In the genomic region with DNA sequence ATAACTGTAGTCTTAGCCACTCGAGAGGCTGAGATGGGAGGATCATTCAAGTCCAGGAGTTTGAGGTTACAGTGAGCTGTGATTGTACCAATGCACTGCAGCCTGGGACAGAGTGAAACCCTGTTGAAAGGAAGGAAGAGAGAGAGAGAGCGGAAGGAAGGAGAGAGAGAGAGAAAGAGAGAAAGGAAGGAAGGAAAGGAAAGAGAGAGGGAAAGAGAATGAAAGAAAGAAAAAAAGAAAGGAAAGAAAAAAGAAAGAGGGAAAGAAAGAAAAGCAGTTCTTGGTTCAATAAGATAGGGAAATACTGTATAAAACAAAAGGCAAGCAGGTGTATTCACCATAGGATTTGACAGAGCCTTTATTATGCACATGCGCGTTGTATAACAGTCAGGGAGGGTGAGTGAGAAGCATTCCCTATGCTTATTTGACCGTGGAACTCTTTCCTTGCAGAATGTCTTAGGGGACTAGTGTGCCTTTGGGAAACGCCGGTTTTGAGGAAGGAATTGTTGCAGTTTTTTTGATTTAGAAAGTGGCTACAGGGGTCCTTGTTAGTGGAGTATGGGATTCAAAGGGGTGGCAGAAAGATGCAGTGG, we compare ENCODE assay signal across 17 cellular contexts.
"Had no signal": no experiment of that assay in that cellular context is flagged by ENCODE, and none has a peak within 500 bp of the region (broad histone marks: within the 10 kb centered on the region; RNA-seq: fewer than 3 reads in every experiment).

No MANE protein-coding gene starts in this region.

- H3K27me3 ChIP-seq: cardiac muscle cell, hepatocyte, upper lobe of right lung had no signal

- ATAC-seq: activated CD4-positive, CD25-positive, alpha-beta regulatory T cell treated with anti-CD3 and anti-CD28 coated beads, Interleukin-2, amount 50 U/mL, for 24 hours; stimulated activated memory B cell treated with anti-CD40 and anti-IgM and Interleukin-4, amounts not matched to agents 10 μg/mL and 1 μg/mL and 100 μg/mL, for 72 hours; upper lobe of right lung had no signal

- H3K27ac ChIP-seq: cardiac muscle cell, epithelial cell of prostate, hepatocyte, upper lobe of right lung, VCaP had no signal

- H3K4me3 ChIP-seq: cardiac muscle cell, hepatocyte, smooth muscle cell, upper lobe of right lung had no signal

- H3K9me3 Mint-ChIP-seq: activated CD4-positive, alpha-beta memory T cell treated with anti-CD3 and anti-CD28 coated beads, Interleukin-2, amount 10 ng/mL, durations not matched to agents 7 days and 5 days; activated CD4-positive, alpha-beta T cell treated with anti-CD3 and anti-CD28 coated beads, Interleukin-2, amount 10 ng/mL, durations not matched to agents 24 days and 14 days; activated naive CD4-positive, alpha-beta T cell treated with anti-CD3 and anti-CD28 coated beads, Interleukin-2, amount 10 ng/mL, durations not matched to agents 7 days and 5 days; immature natural killer cell; memory B cell; stimulated activated memory B cell treated with anti-CD40 and anti-IgM and Interleukin-4, amounts not matched to agents 10 μg/mL and 1 μg/mL and 100 μg/mL, for 72 hours had no signal

- H2AFZ ChIP-seq: hepatocyte had no signal

- H3K79me2 ChIP-seq: hepatocyte had no signal

- H3K4me2 ChIP-seq: hepatocyte, smooth muscle cell had no signal

- H3K36me3 Mint-ChIP-seq: activated naive CD4-positive, alpha-beta T cell treated with anti-CD3 and anti-CD28 coated beads, Interleukin-2, amount 10 ng/mL, durations not matched to agents 7 days and 5 days had no signal

- H3K27ac Mint-ChIP-seq: activated CD4-positive, alpha-beta memory T cell treated with anti-CD3 and anti-CD28 coated beads, Interleukin-2, amount 10 ng/mL, durations not matched to agents 7 days and 5 days; activated CD4-positive, alpha-beta T cell treated with anti-CD3 and anti-CD28 coated beads, Interleukin-2, amount 10 ng/mL, durations not matched to agents 24 days and 14 days; activated naive CD4-positive, alpha-beta T cell treated with anti-CD3 and anti-CD28 coated beads, Interleukin-2, amount 10 ng/mL, durations not matched to agents 7 days and 5 days; memory B cell; stimulated activated memory B cell treated with anti-CD40 and anti-IgM and Interleukin-4, amounts not matched to agents 10 μg/mL and 1 μg/mL and 100 μg/mL, for 72 hours had no signal

- H3K4me3 Mint-ChIP-seq: activated CD4-positive, alpha-beta memory T cell treated with anti-CD3 and anti-CD28 coated beads, Interleukin-2, amount 10 ng/mL, durations not matched to agents 7 days and 5 days; activated CD4-positive, alpha-beta T cell treated with anti-CD3 and anti-CD28 coated beads, Interleukin-2, amount 10 ng/mL, durations not matched to agents 24 days and 14 days; activated naive CD4-positive, alpha-beta T cell treated with anti-CD3 and anti-CD28 coated beads, Interleukin-2, amount 10 ng/mL, durations not matched to agents 7 days and 5 days; immature natural killer cell; memory B cell; stimulated activated memory B cell treated with anti-CD40 and anti-IgM and Interleukin-4, amounts not matched to agents 10 μg/mL and 1 μg/mL and 100 μg/mL, for 72 hours had no signal

- H3K27me3 Mint-ChIP-seq: activated CD4-positive, alpha-beta memory T cell treated with anti-CD3 and anti-CD28 coated beads, Interleukin-2, amount 10 ng/mL, durations not matched to agents 7 days and 5 days; activated CD4-positive, alpha-beta T cell treated with anti-CD3 and anti-CD28 coated beads, Interleukin-2, amount 10 ng/mL, durations not matched to agents 24 days and 14 days; memory B cell; stimulated activated memory B cell treated with anti-CD40 and anti-IgM and Interleukin-4, amounts not matched to agents 10 μg/mL and 1 μg/mL and 100 μg/mL, for 72 hours had no signal

- DNase-seq: activated CD4-positive, alpha-beta memory T cell treated with anti-CD3 and anti-CD28 coated beads, Interleukin-2, amount 10 ng/mL, durations not matched to agents 7 days and 5 days; activated CD4-positive, alpha-beta T cell treated with anti-CD3 and anti-CD28 coated beads, Interleukin-2, amount 10 ng/mL, durations not matched to agents 24 days and 14 days; activated effector memory CD4-positive, alpha-beta T cell treated with anti-CD3 and anti-CD28 coated beads, Interleukin-2, amount 50 U/mL, for 16 hours; activated naive CD4-positive, alpha-beta T cell treated with anti-CD3 and anti-CD28 coated beads, Interleukin-2, amount 10 ng/mL, durations not matched to agents 7 days and 5 days; amygdala; immature natural killer cell; left ventricle myocardium superior; stimulated activated CD4-positive, alpha-beta T cell treated with anti-CD3 and anti-CD28 coated beads, Interleukin-15, amount 100 ng/mL, for 24 hours had no signal

- H3K4me1 Mint-ChIP-seq: activated CD4-positive, alpha-beta memory T cell treated with anti-CD3 and anti-CD28 coated beads, Interleukin-2, amount 10 ng/mL, durations not matched to agents 7 days and 5 days; activated CD4-positive, alpha-beta T cell treated with anti-CD3 and anti-CD28 coated beads, Interleukin-2, amount 10 ng/mL, durations not matched to agents 24 days and 14 days; activated naive CD4-positive, alpha-beta T cell treated with anti-CD3 and anti-CD28 coated beads, Interleukin-2, amount 10 ng/mL, durations not matched to agents 7 days and 5 days; immature natural killer cell; memory B cell; stimulated activated memory B cell treated with anti-CD40 and anti-IgM and Interleukin-4, amounts not matched to agents 10 μg/mL and 1 μg/mL and 100 μg/mL, for 72 hours had no signal

- H3K9me3 ChIP-seq: upper lobe of right lung had no signal
